ENCODE assay signal across 26 cellular contexts in the genomic region with DNA sequence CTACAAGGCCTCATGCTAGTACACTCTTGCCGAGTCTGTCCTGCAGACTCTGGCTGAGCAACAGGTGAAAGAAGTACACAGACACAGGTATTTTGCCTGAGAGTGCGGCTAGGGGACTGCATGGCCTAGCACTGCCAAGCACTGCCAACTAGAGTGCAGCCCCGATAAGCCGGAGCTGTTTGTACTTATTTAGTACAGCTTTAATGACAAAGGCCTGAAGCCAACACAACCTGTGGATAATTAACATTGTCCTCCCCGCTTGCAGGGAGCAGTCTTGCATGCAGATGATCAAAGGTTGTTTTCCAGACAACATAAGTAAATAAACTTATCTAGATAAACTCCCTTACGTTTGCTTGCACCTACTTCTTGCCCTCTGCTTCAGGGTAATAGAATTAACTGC.
"Had no signal": no experiment of that assay in that cellular context is flagged by ENCODE, and none has a peak within 500 bp of the region (broad histone marks: within the 10 kb centered on the region; RNA-seq: fewer than 3 reads in every experiment).

No MANE protein-coding gene starts in this region.

- H3K9me3 ChIP-seq: esophagus muscularis mucosa, pancreas, prostate gland, tibial nerve had no signal

- H3K36me3 ChIP-seq: brain microvascular endothelial cell, esophagus muscularis mucosa, heart left ventricle, pancreas, prostate gland, tibial nerve had no signal

- H3K27ac ChIP-seq: brain microvascular endothelial cell, esophagus muscularis mucosa, foreskin keratinocyte, heart left ventricle, pancreas, prostate gland, tibial nerve, VCaP had no signal

- H3K4me1 ChIP-seq: esophagus muscularis mucosa, pancreas, prostate gland, tibial nerve had no signal

- H3K4me3 ChIP-seq: esophagus muscularis mucosa, heart left ventricle, pancreas, prostate gland, tibial nerve had no signal

- DNase-seq: activated CD4-positive, alpha-beta memory T cell treated with anti-CD3 and anti-CD28 coated beads, Interleukin-2, amount 10 ng/mL, durations not matched to agents 7 days and 5 days; activated CD4-positive, alpha-beta T cell treated with anti-CD3 and anti-CD28 coated beads for 48 hours; activated CD8-positive, alpha-beta memory T cell treated with anti-CD3 and anti-CD28 coated beads, Interleukin-2, amount 50 U/mL, for 48 hours; activated gamma-delta T cell treated with Interleukin-2 at 50 U/mL for 16 hours; activated naive CD4-positive, alpha-beta T cell treated with anti-CD3 and anti-CD28 coated beads, Interleukin-2, amount 50 U/mL, for 16 hours; activated T-cell treated with anti-CD3 and anti-CD28 coated beads, Interleukin-2, amount 50 U/mL, for 4 hours; amniotic stem cell; brain microvascular endothelial cell; cortex of kidney; foreskin keratinocyte; heart left ventricle; kidney glomerular epithelial cell; left ventricle myocardium superior; mammary epithelial cell; naive thymus-derived CD8-positive, alpha-beta T cell; nucleus accumbens; pancreas; stimulated activated CD4-positive, alpha-beta T cell treated with anti-CD3 and anti-CD28 coated beads, Interleukin-15, amount 100 ng/mL, for 24 hours; stimulated activated CD4-positive, alpha-beta T cell treated with anti-CD3 and anti-CD28 coated beads, Interleukin-2, amount 100 ng/mL, for 24 hours; stimulated activated naive CD4-positive, alpha-beta T cell treated with Interleukin-2 at 50 U/mL for 16 hours; T-helper 9 cell had no signal

- H3K27me3 ChIP-seq: brain microvascular endothelial cell, esophagus muscularis mucosa, foreskin keratinocyte, heart left ventricle, pancreas, tibial nerve had no signal

- ATAC-seq: activated T-cell treated with anti-CD3 and anti-CD28 coated beads, Interleukin-2, amount 50 U/mL, for 4 hours; activated T-helper 17 cell treated with anti-CD3 and anti-CD28 coated beads, Interleukin-2, amount 50 U/mL, for 72 hours; foreskin keratinocyte; heart left ventricle; left ventricle myocardium superior; naive thymus-derived CD8-positive, alpha-beta T cell; pancreas had no signal
